In the genomic region with DNA sequence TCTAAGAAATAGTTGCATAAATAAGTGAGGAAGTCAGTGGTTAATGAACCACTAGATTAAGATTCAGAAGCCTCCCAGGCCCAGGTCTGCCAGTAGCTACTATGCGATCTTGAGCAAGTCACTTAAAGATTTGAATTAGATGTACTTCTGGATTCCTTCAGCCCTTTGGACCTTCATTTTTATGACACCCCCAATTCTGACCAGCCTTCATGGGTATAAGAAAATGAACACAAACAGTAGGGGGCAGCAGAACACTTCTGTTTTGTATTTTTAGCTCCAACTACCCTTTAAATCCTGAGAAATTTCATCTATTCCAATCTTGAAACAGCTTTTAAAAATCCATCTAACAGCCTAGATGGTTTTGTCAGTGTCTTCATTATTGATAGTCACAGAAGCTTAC, we compare ENCODE assay signal across 8 cellular contexts. TPM values are rescaled to one million over a fixed set of nuclear protein-coding genes. Genes with fewer than 3 reads are reported as not detected.
A peak's percentile ranks its signal among the peaks of the same experiment; 100 is the strongest.
DNase-seq lines count a peak whose midpoint lies in the region; ATAC-seq and TF ChIP-seq lines count a peak whose summit lies in the region.

No MANE protein-coding gene starts in this region.

- intact Hi-C loops in PC-9 (cut with micrococcal nuclease; ENCODE audit: unreplicated experiment): no loop called here

- peak; percentile 67 for TF ChIP-seq CTCF in PC-9 (conservative IDR thresholded peaks at IDR 0.05)
- TF ChIP-seq CTCF in fibroblast of the aortic adventitia (IDR thresholded peaks at IDR 0.05; ENCODE audit: insufficient read depth, low read length): peak; percentile 36
- peak; percentile 15 to 54 (median 44) for TF ChIP-seq CTCF in tibial nerve (IDR thresholded peaks at IDR 0.05)

- no peaks in the 10 kb centered on the region for H3K36me3 ChIP-seq in PC-9 (ENCODE audit: low read depth)
- H3K36me3 ChIP-seq in tibial nerve: no peaks in the 10 kb centered on the region

- no peaks in the 10 kb centered on the region for H4K20me1 ChIP-seq in PC-9 (ENCODE audit: insufficient read depth)

- no peak overlapping the region for H3K27ac ChIP-seq in PC-9
- H3K27ac ChIP-seq in tibial nerve: no peak overlapping the region

- H3K27me3 ChIP-seq in PC-9 (ENCODE audit: insufficient read depth, low read depth) (no peaks in the 10 kb centered on the region), tibial nerve (peaks cover 0 to 5% of the 10 kb centered on the region in 2 donors)

- no peaks in the 10 kb centered on the region for H3K79me2 ChIP-seq in PC-9 (ENCODE audit: low read depth)

- no peak overlapping the region for H3K4me2 ChIP-seq in PC-9

- WGBS in tibial nerve, 2 donors: 49 to 77% methylated on average over 1 of the region's 1 CpG

- peak; percentile 54 for DNase-seq in NCI-H82 (lab: John Stamatoyannopoulos, UW)
- DNase-seq in NCI-H82 treated with DMSO at 0.1 percent for 48 hours (lab: John Stamatoyannopoulos, UW; ENCODE audit: unreplicated experiment): no peak
- no peak for DNase-seq in PC-9
- peak; percentile 72 for DNase-seq in fibroblast of the aortic adventitia (ENCODE audit: low read depth)
- DNase-seq in tibial nerve (ENCODE audit: low spot score in 2 of 2): peak in 1 of 2 donors; percentile 32
- DNase-seq in MV-4-11 (lab: John Stamatoyannopoulos, UW): no peak
- no peak for DNase-seq in effector CD4-positive, alpha-beta T cell

- no peak for ATAC-seq in GM21737 (IDR thresholded peaks at IDR 0.05; ENCODE audit: unreplicated experiment)

- no peak overlapping the region for H2AFZ ChIP-seq in PC-9

- CTCF ChIA-PET in PC-9 (lab: Charles Lee): no interaction called here

- H3K9me2 ChIP-seq in PC-9 (ENCODE audit: insufficient read depth): no peaks in the 10 kb centered on the region

- no peaks in the 10 kb centered on the region for H3K4me1 ChIP-seq in PC-9 (replicated peaks; ENCODE audit: insufficient read depth)
- H3K4me1 ChIP-seq in tibial nerve: peaks cover 0 to 8% (median 0%) of the 10 kb centered on the region in 4 donors

- no TSS peak for BruUV-seq in PC-9 (replicated peaks; lab: Mats Ljungman, UMichigan)

- no peak for TF ChIP-seq EP300 in tibial nerve (IDR thresholded peaks at IDR 0.05)

- H3K9me3 ChIP-seq in PC-9 (ENCODE audit: insufficient read depth, low read depth): no peaks in the 10 kb centered on the region
- no peaks in the 10 kb centered on the region for H3K9me3 ChIP-seq in tibial nerve

- no peaks in the 10 kb centered on the region for H3F3A ChIP-seq in PC-9 (ENCODE audit: insufficient read depth, low read depth)

- H3K4me3 ChIP-seq in PC-9: no peak overlapping the region
- H3K4me3 ChIP-seq in fibroblast of the aortic adventitia (ENCODE audit: low read depth, low read length): no peak overlapping the region
- H3K4me3 ChIP-seq in tibial nerve: no peak overlapping the region

- POLR2A ChIA-PET in PC-9 (lab: Charles Lee; ENCODE audit: unreplicated experiment): no interaction called here

- TF ChIP-seq POLR2A in tibial nerve (IDR thresholded peaks at IDR 0.05): no peak

RNA-seq across cellular contexts. Expression of a gene that starts 19.0 kb away (rescaled TPM):
- total RNA-seq in PC-9 (2021) (not detected in 2 replicates), fibroblast of the aortic adventitia (ENCODE audit: low replicate concordance) (25.3 and 68.1 TPM in 2 replicates), tibial nerve (10 to 100 TPM; 24.3 to 46.0 (median 29.8) TPM)

Comparison
In these comparisons a context has a peak if more than half of its experiments do, and no peak if none do; other contexts are left out.
1. DNase-seq: peak in NCI-H82 (single experiment) and fibroblast of the aortic adventitia (single experiment); none in NCI-H82 treated with DMSO at 0.1 percent for 48 hours (single experiment), PC-9 (0 of 2), MV-4-11 (single experiment) and effector CD4-positive, alpha-beta T cell (single experiment).
2. RNA of a gene that starts 19.0 kb away (total RNA-seq): 25.3 to 68.1 TPM in fibroblast of the aortic adventitia and 24.3 to 46.0 TPM in tibial nerve; not detected in PC-9; every median in the first group is over 10 times any median in the second.
3. Peak in every context shown above with its lines, with median percentiles within 50 percentile points of each other: CTCF ChIP-seq.